13 cellular contexts compared by ENCODE assay signal in the genomic region with DNA sequence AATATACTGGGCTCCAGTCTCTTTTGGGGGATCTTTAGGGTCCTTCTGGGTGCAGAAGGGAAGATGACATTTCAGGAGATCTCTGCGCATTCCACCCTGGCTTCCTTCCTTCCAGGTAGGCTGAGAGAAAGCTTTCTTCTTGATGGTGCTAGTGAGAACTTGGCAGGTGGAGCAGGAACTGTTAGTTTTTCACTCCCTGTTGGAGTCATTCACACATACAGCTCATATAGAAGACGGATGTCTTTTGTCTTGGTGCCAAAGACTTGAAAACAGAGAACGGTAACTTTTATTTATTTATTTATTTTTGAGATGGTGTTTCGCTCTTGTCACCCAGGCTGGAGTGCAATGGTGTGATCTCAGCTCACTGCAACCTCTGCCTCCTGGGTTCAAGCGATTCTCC. TPM values are rescaled to one million over a fixed set of nuclear protein-coding genes. Genes with fewer than 3 reads are reported as not detected.
DNase-seq lines count a peak whose midpoint lies in the region; ATAC-seq and TF ChIP-seq lines count a peak whose summit lies in the region.
"Had no signal": no experiment of that assay in that cellular context is flagged by ENCODE, and none has a peak within 500 bp of the region (broad histone marks: within the 10 kb centered on the region; RNA-seq: fewer than 3 reads in every experiment).

No MANE protein-coding gene starts in this region.

- peak overlapping the region; percentile 99 for H3K27ac Mint-ChIP-seq in activated T-cell treated with anti-CD3 and anti-CD28 coated beads, Interleukin-2, amount 50 U/mL, for 72 hours
- H3K27ac Mint-ChIP-seq in WTC11: peak overlapping the region; percentile 39; the same call in 1 of the 2 replicates
- H3K27ac Mint-ChIP-seq: mesothelial cell of epicardium had no signal

- H3K36me3 Mint-ChIP-seq in activated T-cell treated with anti-CD3 and anti-CD28 coated beads, Interleukin-2, amount 50 U/mL, for 72 hours (ENCODE audit: insufficient read depth in 2 of 2): peaks cover 4 to 6% of the 10 kb centered on the region in 2 donors
- 0 out of 2 replicates have a peak, but pooled peaks cover 2% of the 10 kb centered on the region for H3K36me3 Mint-ChIP-seq in WTC11
- H3K36me3 Mint-ChIP-seq: mesothelial cell of epicardium had no signal

- TF ChIP-seq CTCF in WTC11 (IDR thresholded peaks at IDR 0.05) (no peak), esophagus muscularis mucosa (IDR thresholded peaks at IDR 0.05) (no peak), stomach (IDR thresholded peaks at IDR 0.05) (no peak), A673 (conservative IDR thresholded peaks at IDR 0.05; ENCODE audit: low read depth, low read length) (no peak)

- DNase-seq in activated T-cell treated with anti-CD3 and anti-CD28 coated beads, Interleukin-2, amount 50 U/mL, for 72 hours: no peak
- no peak for DNase-seq in activated T-cell treated with anti-CD3 and anti-CD28 coated beads, Interleukin-2, amount 50 U/mL, for 1 hour
- no peak for DNase-seq in WTC11 (ENCODE audit: low spot score)
- no peak for DNase-seq in esophagus muscularis mucosa (ENCODE audit: extremely low spot score)
- no peak for DNase-seq in stomach
- DNase-seq in A673 (ENCODE audit: low spot score): no peak
- no peak for DNase-seq in glomerular visceral epithelial cell (ENCODE audit: extremely low spot score)
- DNase-seq: activated CD4-positive, alpha-beta T cell treated with anti-CD3 and anti-CD28 coated beads, Interleukin-2, amount 50 U/mL, for 1 hour; NCI-H1417 treated with DMSO at 0.1 percent for 48 hours; NCI-H774 had no signal

- intact Hi-C loops in esophagus muscularis mucosa (cut with DNase I) (no loop called here), stomach (cut with DNase I; ENCODE audit: low total_unique reads) (no loop called here), A673 (cut with micrococcal nuclease; ENCODE audit: unreplicated experiment) (no loop called here)

- TF ChIP-seq POLR2A in esophagus muscularis mucosa (IDR thresholded peaks at IDR 0.05; ENCODE audit: low read depth) (no peak), stomach (IDR thresholded peaks at IDR 0.05) (no peak)

- H3K9me3 Mint-ChIP-seq in activated T-cell treated with anti-CD3 and anti-CD28 coated beads, Interleukin-2, amount 50 U/mL, for 72 hours: no peaks in the 10 kb centered on the region
- peaks cover 3% of the 10 kb centered on the region for H3K9me3 Mint-ChIP-seq in WTC11

- CTCF ChIA-PET in WTC11 (lab: Charles Lee): interaction anchor here (1.1 kb wide), 1 partner anchor 55 kb away, joined by 4 read pairs; no protein-coding TSS in a partner anchor
- CTCF ChIA-PET in A673 (lab: Charles Lee): no interaction called here

- peak overlapping the region; percentile 33 to 76 (median 44) for H3K27ac ChIP-seq in esophagus muscularis mucosa (replicated peaks in 1 of 4)
- peak overlapping the region; percentile 58 to 87 (median 75) for H3K27ac ChIP-seq in stomach
- H3K27ac ChIP-seq in A673 (ENCODE audit: low read depth, low read length, poor library complexity, severe bottlenecking): no peak overlapping the region

- POLR2A ChIA-PET in WTC11 (lab: Charles Lee) (interaction anchor here (0.5 kb wide), 1 partner anchor 311 kb away, joined by 6 read pairs; no protein-coding TSS in a partner anchor), A673 (lab: Charles Lee; ENCODE audit: low non-redundant PET) (no interaction called here)

- peaks cover 74% of the 10 kb centered on the region for H3K4me1 Mint-ChIP-seq in activated T-cell treated with anti-CD3 and anti-CD28 coated beads, Interleukin-2, amount 50 U/mL, for 72 hours (ENCODE audit: low read depth)
- peaks cover 36% of the 10 kb centered on the region for H3K4me1 Mint-ChIP-seq in WTC11
- H3K4me1 Mint-ChIP-seq: mesothelial cell of epicardium had no signal

- no TSS peak for BruUV-seq in A673 (replicated peaks; lab: Mats Ljungman, UMichigan)

- 79% methylated on average over 5 of the region's 5 CpGs for WGBS in esophagus muscularis mucosa
- WGBS in stomach, 5 donors: 53 to 76% (median 62%) methylated on average over 5 of the region's 5 CpGs

- TF ChIP-seq EP300 in esophagus muscularis mucosa (IDR thresholded peaks at IDR 0.05): no peak
- TF ChIP-seq EP300 in stomach (IDR thresholded peaks at IDR 0.05): no peak

- H3K4me3 Mint-ChIP-seq in activated T-cell treated with anti-CD3 and anti-CD28 coated beads, Interleukin-2, amount 50 U/mL, for 72 hours: peak overlapping the region; percentile 64 to 70
- no peak overlapping the region for H3K4me3 Mint-ChIP-seq in WTC11
- H3K4me3 Mint-ChIP-seq: mesothelial cell of epicardium had no signal

- no peak overlapping the region for H3K4me3 ChIP-seq in esophagus muscularis mucosa
- H3K4me3 ChIP-seq in stomach: no peak overlapping the region
- no peak overlapping the region for H3K4me3 ChIP-seq in A673 (ENCODE audit: low read depth, low read length, poor library complexity, severe bottlenecking)
- H3K4me3 ChIP-seq: HAP-1 had no signal

- H3K4me1 ChIP-seq in esophagus muscularis mucosa (peaks cover 11 to 28% (median 21%) of the 10 kb centered on the region in 4 donors), stomach (peaks cover 7 to 25% (median 20%) of the 10 kb centered on the region in 4 donors), A673 (ENCODE audit: insufficient read depth, low read length, poor library complexity, severe bottlenecking) (peaks cover 30% of the 10 kb centered on the region)

- no peak for ATAC-seq in activated T-cell treated with anti-CD3 and anti-CD28 coated beads, Interleukin-2, amount 50 U/mL, for 72 hours (replicated peaks in 1 of 2)
- ATAC-seq in WTC11: no peak
- ATAC-seq in HG02840 (IDR thresholded peaks at IDR 0.05; ENCODE audit: low FRiP score, unreplicated experiment): no peak

- H3K27me3 Mint-ChIP-seq in activated T-cell treated with anti-CD3 and anti-CD28 coated beads, Interleukin-2, amount 50 U/mL, for 72 hours (ENCODE audit: low read depth): no peaks in the 10 kb centered on the region
- no peaks in the 10 kb centered on the region for H3K27me3 Mint-ChIP-seq in WTC11 (ENCODE audit: low read depth)

- H3K36me3 ChIP-seq in esophagus muscularis mucosa (no peaks in the 10 kb centered on the region), stomach (no peaks in the 10 kb centered on the region), A673 (ENCODE audit: insufficient read depth, low read length, poor library complexity, severe bottlenecking) (no peaks in the 10 kb centered on the region)
- H3K36me3 ChIP-seq: HAP-1 had no signal

- no peaks in the 10 kb centered on the region for H3K9me3 ChIP-seq in esophagus muscularis mucosa
- no peaks in the 10 kb centered on the region for H3K9me3 ChIP-seq in stomach
- H3K9me3 ChIP-seq in A673 (ENCODE audit: low read depth, low read length, poor library complexity, severe bottlenecking): no peaks in the 10 kb centered on the region
- H3K9me3 ChIP-seq: HAP-1 had no signal

- H3K27me3 ChIP-seq in esophagus muscularis mucosa: no peaks in the 10 kb centered on the region
- H3K27me3 ChIP-seq in stomach: no peaks in the 10 kb centered on the region
- H3K27me3 ChIP-seq in A673 (replicated peaks; ENCODE audit: insufficient read depth, low read depth, low read length, poor library complexity): no peaks in the 10 kb centered on the region

TF ChIP-seq in WTC11, 78 proteins besides CTCF, POLR2A, EP300 and RAD21 (continues in another document):
- TF ChIP-seq NR3C1 (CRISPR knock-in tag; conservative IDR thresholded peaks at IDR 0.05; ENCODE audit: low read depth): no peak
- TF ChIP-seq, protein P1, sequence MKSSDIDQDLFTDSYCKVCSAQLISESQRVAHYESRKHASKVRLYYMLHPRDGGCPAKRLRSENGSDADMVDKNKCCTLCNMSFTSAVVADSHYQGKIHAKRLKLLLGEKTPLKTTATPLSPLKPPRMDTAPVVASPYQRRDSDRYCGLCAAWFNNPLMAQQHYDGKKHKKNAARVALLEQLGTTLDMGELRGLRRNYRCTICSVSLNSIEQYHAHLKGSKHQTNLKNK (CRISPR knock-in tag; IDR thresholded peaks at IDR 0.05): no peak
- TF ChIP-seq, protein P2, sequence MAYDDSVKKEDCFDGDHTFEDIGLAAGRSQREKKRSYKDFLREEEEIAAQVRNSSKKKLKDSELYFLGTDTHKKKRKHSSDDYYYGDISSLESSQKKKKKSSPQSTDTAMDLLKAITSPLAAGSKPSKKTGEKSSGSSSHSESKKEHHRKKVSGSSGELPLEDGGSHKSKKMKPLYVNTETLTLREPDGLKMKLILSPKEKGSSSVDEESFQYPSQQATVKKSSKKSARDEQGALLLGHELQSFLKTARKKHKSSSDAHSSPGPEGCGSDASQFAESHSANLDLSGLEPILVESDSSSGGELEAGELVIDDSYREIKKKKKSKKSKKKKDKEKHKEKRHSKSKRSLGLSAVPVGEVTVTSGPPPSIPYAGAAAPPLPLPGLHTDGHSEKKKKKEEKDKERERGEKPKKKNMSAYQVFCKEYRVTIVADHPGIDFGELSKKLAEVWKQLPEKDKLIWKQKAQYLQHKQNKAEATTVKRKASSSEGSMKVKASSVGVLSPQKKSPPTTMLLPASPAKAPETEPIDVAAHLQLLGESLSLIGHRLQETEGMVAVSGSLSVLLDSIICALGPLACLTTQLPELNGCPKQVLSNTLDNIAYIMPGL (CRISPR knock-in tag; IDR thresholded peaks at IDR 0.05): no peak
- TF ChIP-seq, protein P3, sequence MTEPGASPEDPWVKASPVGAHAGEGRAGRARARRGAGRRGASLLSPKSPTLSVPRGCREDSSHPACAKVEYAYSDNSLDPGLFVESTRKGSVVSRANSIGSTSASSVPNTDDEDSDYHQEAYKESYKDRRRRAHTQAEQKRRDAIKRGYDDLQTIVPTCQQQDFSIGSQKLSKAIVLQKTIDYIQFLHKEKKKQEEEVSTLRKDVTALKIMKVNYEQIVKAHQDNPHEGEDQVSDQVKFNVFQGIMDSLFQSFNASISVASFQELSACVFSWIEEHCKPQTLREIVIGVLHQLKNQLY (CRISPR knock-in tag; IDR thresholded peaks at IDR 0.05): no peak

RNA-seq across cellular contexts. Expression of a gene that starts 43.9 kb away (rescaled TPM):
- total RNA-seq in activated T-cell treated with anti-CD3 and anti-CD28 coated beads, Interleukin-2, amount 50 U/mL, for 72 hours: 100 to 1,000 TPM in 1 of 2 donors, 10 to 100 TPM in 1; 79.5 to 109 TPM
- total RNA-seq in WTC11 (2021): 36.9 to 42.0 TPM (median 39.8 TPM) in 3 replicates
- total RNA-seq in esophagus muscularis mucosa: 10 to 100 TPM; 14.1 to 35.5 (median 31.8) TPM
- 10 to 100 TPM in 4 of 5 donors, 1 to 10 TPM in 1; 2.3 to 25.3 (median 17.4) TPM for total RNA-seq in stomach
- 10 to 100 TPM in 2 of 3 donors, 1 to 10 TPM in 1; 9.3 to 13.6 (median 13.0) TPM for polyA plus RNA-seq in stomach
- 34.2 and 35.5 TPM in 2 replicates for total RNA-seq in A673 (2021)

RNA-seq across cellular contexts. Expression of a gene that starts 54.6 kb away (rescaled TPM):
- 10 to 100 TPM; 60.3 to 75.2 TPM for total RNA-seq in activated T-cell treated with anti-CD3 and anti-CD28 coated beads, Interleukin-2, amount 50 U/mL, for 72 hours
- total RNA-seq in WTC11 (2021) (58.9 to 66.9 TPM (median 59.0 TPM) in 3 replicates), esophagus muscularis mucosa (10 to 100 TPM; 28.4 to 37.8 (median 30.0) TPM), stomach (10 to 100 TPM in 4 of 5 donors, 1 to 10 TPM in 1; 4.9 to 44.6 (median 17.9) TPM), A673 (2021) (165 and 192 TPM in 2 replicates)
- polyA plus RNA-seq in stomach: 10 to 100 TPM; 14.6 to 19.4 (median 16.9) TPM
